In genomic region chr4:159227984-159228383, GRCh38 we compare ENCODE assay signal across 10 cellular contexts.
DNase-seq lines count a peak whose midpoint lies in the region; ATAC-seq and TF ChIP-seq lines count a peak whose summit lies in the region.
"Had no signal": no experiment of that assay in that cellular context is flagged by ENCODE, and none has a peak within 500 bp of the region (broad histone marks: within the 10 kb centered on the region; RNA-seq: fewer than 3 reads in every experiment).

No MANE protein-coding gene starts in this region.

- TF ChIP-seq CTCF in left ventricle myocardium inferior (IDR thresholded peaks at IDR 0.05; ENCODE audit: borderline replicate concordance), result peak; percentile 63
- TF ChIP-seq CTCF in prostate gland (IDR thresholded peaks at IDR 0.05), result peak in 2 of 4 experiments; percentile 7 to 53
- TF ChIP-seq CTCF in OCI-LY7 (conservative IDR thresholded peaks at IDR 0.05; ENCODE audit: low read length), result no peak

- H2AFZ ChIP-seq in OCI-LY7 (ENCODE audit: low read length), result no peak overlapping the region

- BruUV-seq in OCI-LY7 (replicated peaks; lab: Mats Ljungman, UMichigan), result no TSS peak

- H3K4me1 ChIP-seq in left ventricle myocardium inferior (peaks cover 64% of the 10 kb centered on the region), prostate gland (replicated peaks) (no peaks in the 10 kb centered on the region), OCI-LY7 (ENCODE audit: insufficient read depth, low read length, poor library complexity, severe bottlenecking) (no peaks in the 10 kb centered on the region)
- H3K4me1 ChIP-seq: SJCRH30 had no signal

- H3K27ac ChIP-seq in left ventricle myocardium inferior (replicated peaks) (peak overlapping the region; percentile 91), prostate gland (peak overlapping the region in 1 of 2 donors; percentile 4), OCI-LY7 (ENCODE audit: low read depth, low read length, poor library complexity, severe bottlenecking) (no peak overlapping the region)
- H3K27ac ChIP-seq: neutrophil, SJCRH30 had no signal

- H3K4me2 ChIP-seq in OCI-LY7 (ENCODE audit: low read length), result no peak overlapping the region

- intact Hi-C loops in left ventricle myocardium inferior (cut with micrococcal nuclease) (no loop called here), prostate gland (cut with DNase I) (no loop called here), OCI-LY7 (cut with micrococcal nuclease; ENCODE audit: unreplicated experiment) (no loop called here)

- DNase-seq in EL (peak; percentile 87), anterior cingulate cortex (lab: John Stamatoyannopoulos, UW) (peak in 31 of 58 donors; percentile 6 to 52 (median 20)), left ventricle myocardium inferior (peak; percentile 80), prostate gland (ENCODE audit: low spot score) (peak; percentile 47), OCI-LY7 (ENCODE audit: low spot score) (no peak), GOT3 (lab: John Stamatoyannopoulos, UW) (no peak)
- DNase-seq: SJCRH30 had no signal

- H3K9me3 ChIP-seq in left ventricle myocardium inferior (replicated peaks) (no peaks in the 10 kb centered on the region), prostate gland (no peaks in the 10 kb centered on the region), OCI-LY7 (ENCODE audit: low read length) (no peaks in the 10 kb centered on the region)
- H3K9me3 ChIP-seq: neutrophil, SJCRH30 had no signal

- no peaks in the 10 kb centered on the region for H3K9me2 ChIP-seq in OCI-LY7 (ENCODE audit: insufficient read depth, low read length)

- no peaks in the 10 kb centered on the region for H4K20me1 ChIP-seq in OCI-LY7 (ENCODE audit: insufficient read depth, low read length)

- POLR2A ChIA-PET in OCI-LY7 (lab: Charles Lee), result no interaction called here

- TF ChIP-seq POLR2A in prostate gland (IDR thresholded peaks at IDR 0.05), result no peak

- H3K4me3 ChIP-seq in left ventricle myocardium inferior (peak overlapping the region; percentile 64), prostate gland (no peak overlapping the region), OCI-LY7 (ENCODE audit: low read depth, low read length, poor library complexity, severe bottlenecking) (no peak overlapping the region)
- H3K4me3 ChIP-seq: SJCRH30 had no signal

- CTCF ChIA-PET in OCI-LY7 (lab: Charles Lee; ENCODE audit: unreplicated experiment), result interaction anchor here (0.6 kb wide), 1 partner anchor 401 kb away, joined by 3 read pairs; no protein-coding TSS in a partner anchor

- 32% methylated on average over 11 of the region's 11 CpGs for WGBS in prostate gland

- H3K27me3 ChIP-seq in left ventricle myocardium inferior (ENCODE audit: low read depth) (no peaks in the 10 kb centered on the region), prostate gland (replicated peaks; ENCODE audit: insufficient read depth) (no peaks in the 10 kb centered on the region)
- H3K27me3 ChIP-seq: neutrophil, SJCRH30 had no signal

- H3K79me2 ChIP-seq in OCI-LY7 (ENCODE audit: insufficient read depth, low read depth, low read length), result no peaks in the 10 kb centered on the region

- H3K36me3 ChIP-seq in left ventricle myocardium inferior (no peaks in the 10 kb centered on the region), prostate gland (no peaks in the 10 kb centered on the region), OCI-LY7 (ENCODE audit: insufficient read depth, low read length) (no peaks in the 10 kb centered on the region)
- H3K36me3 ChIP-seq: neutrophil, SJCRH30 had no signal

- ATAC-seq in GM18511 (IDR thresholded peaks at IDR 0.05; ENCODE audit: unreplicated experiment), result no peak
- ATAC-seq in HG02973 (IDR thresholded peaks at IDR 0.05; ENCODE audit: unreplicated experiment), result no peak

Comparison
In these comparisons a context has a peak if more than half of its experiments do, and no peak if none do; other contexts are left out.
1. DNase-seq: peak in EL (single experiment), anterior cingulate cortex (31 of 58), left ventricle myocardium inferior (single experiment) and prostate gland (single experiment); none in OCI-LY7 (single experiment) and GOT3 (single experiment).